Comparison of ENCODE assay signal across 2 cellular contexts in the genomic region with DNA sequence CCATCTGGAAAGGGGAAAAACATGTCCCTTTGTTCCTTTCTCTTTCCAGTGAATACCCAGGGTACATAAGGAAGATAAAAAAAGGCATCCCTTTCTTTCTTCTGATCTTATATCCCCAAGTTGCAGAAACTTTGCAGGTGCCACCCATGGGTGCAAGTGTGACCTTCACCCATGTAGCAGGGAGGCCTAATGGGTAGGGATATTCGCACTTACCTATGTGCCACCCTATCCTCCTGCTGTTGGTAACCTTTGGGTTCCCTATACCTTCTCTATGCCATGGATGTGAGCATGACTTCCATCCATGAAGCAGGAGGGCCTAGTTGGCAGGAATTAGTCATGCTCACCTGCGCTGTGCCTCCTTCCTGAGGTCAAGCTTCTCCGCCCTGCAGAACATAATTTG.
TF ChIP-seq lines count a peak whose summit lies in the region.

No MANE protein-coding gene starts in this region.

TF ChIP-seq in HEK293, 187 proteins besides CTCF, POLR2A, EP300 and RAD21:
- TF ChIP-seq, protein P1, sequence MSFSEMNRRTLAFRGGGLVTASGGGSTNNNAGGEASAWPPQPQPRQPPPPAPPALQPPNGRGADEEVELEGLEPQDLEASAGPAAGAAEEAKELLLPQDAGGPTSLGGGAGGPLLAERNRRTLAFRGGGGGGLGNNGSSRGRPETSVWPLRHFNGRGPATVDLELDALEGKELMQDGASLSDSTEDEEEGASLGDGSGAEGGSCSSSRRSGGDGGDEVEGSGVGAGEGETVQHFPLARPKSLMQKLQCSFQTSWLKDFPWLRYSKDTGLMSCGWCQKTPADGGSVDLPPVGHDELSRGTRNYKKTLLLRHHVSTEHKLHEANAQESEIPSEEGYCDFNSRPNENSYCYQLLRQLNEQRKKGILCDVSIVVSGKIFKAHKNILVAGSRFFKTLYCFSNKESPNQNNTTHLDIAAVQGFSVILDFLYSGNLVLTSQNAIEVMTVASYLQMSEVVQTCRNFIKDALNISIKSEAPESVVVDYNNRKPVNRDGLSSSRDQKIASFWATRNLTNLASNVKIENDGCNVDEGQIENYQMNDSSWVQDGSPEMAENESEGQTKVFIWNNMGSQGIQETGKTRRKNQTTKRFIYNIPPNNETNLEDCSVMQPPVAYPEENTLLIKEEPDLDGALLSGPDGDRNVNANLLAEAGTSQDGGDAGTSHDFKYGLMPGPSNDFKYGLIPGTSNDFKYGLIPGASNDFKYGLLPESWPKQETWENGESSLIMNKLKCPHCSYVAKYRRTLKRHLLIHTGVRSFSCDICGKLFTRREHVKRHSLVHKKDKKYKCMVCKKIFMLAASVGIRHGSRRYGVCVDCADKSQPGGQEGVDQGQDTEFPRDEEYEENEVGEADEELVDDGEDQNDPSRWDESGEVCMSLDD (tag by site-specific recombination; IDR thresholded peaks at IDR 0.05) = no peak
- TF ChIP-seq ZNF423 (tag by site-specific recombination; IDR thresholded peaks at IDR 0.05) (peak; percentile 87), ATF2 (tag by site-specific recombination; IDR thresholded peaks at IDR 0.05; ENCODE audit: low read depth) (no peak), ZNF2 (tag by site-specific recombination; IDR thresholded peaks at IDR 0.05) (no peak), SP7 (tag by site-specific recombination; IDR thresholded peaks at IDR 0.05) (0 out of 2 replicates have a peak, but pooled peaks have one; percentile 23), ZNF660 (tag by site-specific recombination; IDR thresholded peaks at IDR 0.05) (no peak), TRIM28 (IDR thresholded peaks at IDR 0.05; ENCODE audit: borderline replicate concordance, low read length) (peak; percentile 99; the same call in 1 of the 2 replicates), ZNF623 (tag by site-specific recombination; IDR thresholded peaks at IDR 0.05) (no peak), ZNF701 (tag by site-specific recombination; IDR thresholded peaks at IDR 0.05) (no peak), ZNF202 (tag by site-specific recombination; IDR thresholded peaks at IDR 0.05; ENCODE audit: borderline replicate concordance) (no peak), ZNF580 (tag by site-specific recombination; IDR thresholded peaks at IDR 0.05) (0 out of 2 replicates have a peak, but pooled peaks have one; percentile 60), ZNF169 (tag by site-specific recombination; IDR thresholded peaks at IDR 0.05) (0 out of 2 replicates have a peak, but pooled peaks have one; percentile 39), SETDB1 (IDR thresholded peaks at IDR 0.05; ENCODE audit: insufficient read length, low read length) (peak; percentile 91), ZNF610 (tag by site-specific recombination; IDR thresholded peaks at IDR 0.05; ENCODE audit: borderline replicate concordance) (0 out of 2 replicates have a peak, but pooled peaks have one; percentile 40), KLF16 (tag by site-specific recombination; IDR thresholded peaks at IDR 0.05) (no peak), PRDM1 (tag by site-specific recombination; IDR thresholded peaks at IDR 0.05) (no peak), ZNF626 (tag by site-specific recombination; IDR thresholded peaks at IDR 0.05) (peak; percentile 85; the same call in 1 of the 2 replicates), KLF8 (tag by site-specific recombination; IDR thresholded peaks at IDR 0.05) (peak; percentile 40; the same call in 1 of the 2 replicates), ZNF548 (tag by site-specific recombination; IDR thresholded peaks at IDR 0.05) (peak; percentile 15; the same call in 1 of the 2 replicates), ZNF510 (tag by site-specific recombination; IDR thresholded peaks at IDR 0.05; ENCODE audit: insufficient replicate concordance) (peak; percentile 53), ZNF138 (tag by site-specific recombination; IDR thresholded peaks at IDR 0.05; ENCODE audit: borderline replicate concordance) (no peak), EGR2 (tag by site-specific recombination; IDR thresholded peaks at IDR 0.05; ENCODE audit: low read depth) (no peak)
- TF ChIP-seq, protein P2, sequence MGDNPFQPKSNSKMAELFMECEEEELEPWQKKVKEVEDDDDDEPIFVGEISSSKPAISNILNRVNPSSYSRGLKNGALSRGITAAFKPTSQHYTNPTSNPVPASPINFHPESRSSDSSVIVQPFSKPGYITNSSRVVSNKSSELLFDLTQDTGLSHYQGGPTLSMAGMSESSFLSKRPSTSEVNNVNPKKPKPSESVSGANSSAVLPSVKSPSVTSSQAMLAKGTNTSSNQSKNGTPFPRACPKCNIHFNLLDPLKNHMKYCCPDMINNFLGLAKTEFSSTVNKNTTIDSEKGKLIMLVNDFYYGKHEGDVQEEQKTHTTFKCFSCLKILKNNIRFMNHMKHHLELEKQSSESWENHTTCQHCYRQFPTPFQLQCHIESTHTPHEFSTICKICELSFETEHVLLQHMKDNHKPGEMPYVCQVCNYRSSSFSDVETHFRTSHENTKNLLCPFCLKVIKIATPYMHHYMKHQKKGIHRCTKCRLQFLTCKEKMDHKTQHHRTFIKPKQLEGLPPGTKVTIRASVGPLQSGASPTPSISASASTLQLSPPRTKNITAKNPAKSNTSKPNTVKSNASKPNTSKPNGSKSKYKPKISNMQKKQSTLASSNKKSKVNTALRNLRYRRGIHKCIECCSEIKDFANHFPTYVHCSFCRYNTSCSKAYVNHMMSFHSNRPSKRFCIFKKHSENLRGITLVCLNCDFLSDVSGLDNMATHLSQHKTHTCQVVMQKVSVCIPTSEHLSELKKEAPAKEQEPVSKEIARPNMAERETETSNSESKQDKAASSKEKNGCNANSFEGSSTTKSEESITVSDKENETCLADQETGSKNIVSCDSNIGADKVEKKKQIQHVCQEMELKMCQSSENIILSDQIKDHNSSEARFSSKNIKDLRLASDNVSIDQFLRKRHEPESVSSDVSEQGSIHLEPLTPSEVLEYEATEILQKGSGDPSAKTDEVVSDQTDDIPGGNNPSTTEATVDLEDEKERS (tag by site-specific recombination; IDR thresholded peaks at IDR 0.05) = peak; percentile 92

TF ChIP-seq in H1, 55 proteins besides CTCF, POLR2A, EP300 and RAD21:
- TF ChIP-seq, protein P3, sequence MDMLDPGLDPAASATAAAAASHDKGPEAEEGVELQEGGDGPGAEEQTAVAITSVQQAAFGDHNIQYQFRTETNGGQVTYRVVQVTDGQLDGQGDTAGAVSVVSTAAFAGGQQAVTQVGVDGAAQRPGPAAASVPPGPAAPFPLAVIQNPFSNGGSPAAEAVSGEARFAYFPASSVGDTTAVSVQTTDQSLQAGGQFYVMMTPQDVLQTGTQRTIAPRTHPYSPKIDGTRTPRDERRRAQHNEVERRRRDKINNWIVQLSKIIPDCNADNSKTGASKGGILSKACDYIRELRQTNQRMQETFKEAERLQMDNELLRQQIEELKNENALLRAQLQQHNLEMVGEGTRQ (IDR thresholded peaks at IDR 0.05; ENCODE audit: low read length) = no peak
- TF ChIP-seq SUZ12 (IDR thresholded peaks at IDR 0.05; ENCODE audit: low read length) (no peak), KDM1A (IDR thresholded peaks at IDR 0.05; ENCODE audit: borderline replicate concordance, low read length) (0 out of 2 replicates have a peak, but pooled peaks have one; percentile 40)
